ENCODE assay signal across 21 cellular contexts in genomic region chr9:35014517-35014916, GRCh38.
DNase-seq lines count a peak whose midpoint lies in the region; ATAC-seq lines count a peak whose summit lies in the region.
"Had no signal": no experiment of that assay in that cellular context is flagged by ENCODE, and none has a peak within 500 bp of the region (broad histone marks: within the 10 kb centered on the region; RNA-seq: fewer than 3 reads in every experiment).

No MANE protein-coding gene starts in this region.

- H3K9ac ChIP-seq in BLaER1: no peak overlapping the region

- H3K4me3 ChIP-seq in BLaER1 (no peak overlapping the region), HAP-1 (no peak overlapping the region)
- H3K4me3 ChIP-seq: A549, GM23338 had no signal

- H3K9me3 Mint-ChIP-seq in effector memory CD8-positive, alpha-beta T cell: peaks cover 7 to 8% of the 10 kb centered on the region in 2 donors

- peak; percentile 4 for DNase-seq in GF-D8 (lab: John Stamatoyannopoulos, UW)
- DNase-seq in left kidney (ENCODE audit: low read depth, low spot score): peak; percentile 36
- no peak for DNase-seq in effector memory CD8-positive, alpha-beta T cell
- no peak for DNase-seq in HAP-1 (ENCODE audit: low spot score in 2 of 2)
- DNase-seq in KG1 (lab: John Stamatoyannopoulos, UW): no peak
- DNase-seq: 8988T; ACHN; AML-193; BE2C; Caco-2; CD4-positive, CD25-positive, alpha-beta regulatory T cell; CD8-positive, alpha-beta T cell; DMS153; DND-41; GDM1; H9; HFFc6 had no signal

- no peak overlapping the region for H3K27ac ChIP-seq in BLaER1
- H3K27ac ChIP-seq: A549, C4-2B had no signal

- peak overlapping the region; percentile 26 for H3K4me2 ChIP-seq in BLaER1
- H3K4me2 ChIP-seq: A549, GM23338 had no signal

- peaks cover 9% of the 10 kb centered on the region for H3K36me3 Mint-ChIP-seq in effector memory CD8-positive, alpha-beta T cell (ENCODE audit: insufficient read depth)

- no peaks in the 10 kb centered on the region for H4K20me1 ChIP-seq in BLaER1

- H3K36me3 ChIP-seq in BLaER1 (peaks cover 16% of the 10 kb centered on the region), HAP-1 (replicated peaks) (no peaks in the 10 kb centered on the region)
- H3K36me3 ChIP-seq: BE2C had no signal

- H3K27ac Mint-ChIP-seq in effector memory CD8-positive, alpha-beta T cell: no peak overlapping the region
- H3K27ac Mint-ChIP-seq: CD4-positive, CD25-positive, alpha-beta regulatory T cell; CD8-positive, alpha-beta T cell; GM23338; H9; HFFc6 had no signal

- H3K4me3 Mint-ChIP-seq in effector memory CD8-positive, alpha-beta T cell: no peak overlapping the region
- H3K4me3 Mint-ChIP-seq: CD4-positive, CD25-positive, alpha-beta regulatory T cell; CD8-positive, alpha-beta T cell; GM23338; H9; HFFc6 had no signal

- no peaks in the 10 kb centered on the region for H3K4me1 Mint-ChIP-seq in effector memory CD8-positive, alpha-beta T cell (ENCODE audit: low read depth in 2 of 2)

- no peaks in the 10 kb centered on the region for H3K27me3 Mint-ChIP-seq in effector memory CD8-positive, alpha-beta T cell
- H3K27me3 Mint-ChIP-seq: CD4-positive, CD25-positive, alpha-beta regulatory T cell had no signal

- in situ Hi-C loops in HAP-1 (cut with MboI; ENCODE audit: low sequenced_read_pairs): no loop called here

- H3K4me1 ChIP-seq in BLaER1: peaks cover 10% of the 10 kb centered on the region
- H3K4me1 ChIP-seq in HAP-1: no peaks in the 10 kb centered on the region
- H3K4me1 ChIP-seq: A549, BE2C, Caco-2 had no signal

- no peak for ATAC-seq in effector memory CD8-positive, alpha-beta T cell (replicated peaks)
- ATAC-seq: A549; CD8-positive, alpha-beta T cell; GM23338 had no signal

- H3K9me3 ChIP-seq in BLaER1: peaks cover 42% of the 10 kb centered on the region
- H3K9me3 ChIP-seq in HAP-1: peaks cover 2% of the 10 kb centered on the region; the same call in 1 of the 2 replicates
- H3K9me3 ChIP-seq: BE2C had no signal

- H3K27me3 ChIP-seq in BLaER1: no peaks in the 10 kb centered on the region
- no peaks in the 10 kb centered on the region for H3K27me3 ChIP-seq in HAP-1 (ENCODE audit: low read depth)
- H3K27me3 ChIP-seq: BE2C had no signal

Comparison
In these comparisons a context has a peak if more than half of its experiments do, and no peak if none do; other contexts are left out.
1. DNase-seq: peak in GF-D8 (single experiment) and left kidney (single experiment); none in effector memory CD8-positive, alpha-beta T cell (0 of 3), HAP-1 (0 of 2) and KG1 (single experiment).